Comparison of ENCODE assay signal across 17 cellular contexts in the genomic region with DNA sequence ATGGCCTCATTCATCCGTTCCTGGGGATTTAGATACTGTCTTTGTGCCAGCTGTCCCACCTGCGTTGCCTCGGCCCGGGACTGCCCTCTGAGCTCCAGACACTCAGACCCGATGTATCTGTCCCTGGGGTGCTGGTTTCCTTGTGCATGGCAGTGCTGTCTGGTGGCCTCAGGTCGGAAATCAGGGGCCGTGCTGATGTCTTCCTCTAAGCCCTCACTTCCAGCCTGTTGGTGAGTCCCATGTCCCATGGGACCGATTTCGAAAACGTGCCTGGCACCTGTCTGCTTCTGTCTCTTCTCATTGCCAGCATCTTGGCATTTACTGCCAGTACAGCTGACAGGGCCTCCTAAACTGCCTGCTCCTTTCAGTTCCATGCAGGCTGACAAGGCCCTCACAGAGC. TPM values are rescaled to one million over a fixed set of nuclear protein-coding genes. Genes with fewer than 3 reads are reported as not detected.
A peak's percentile ranks its signal among the peaks of the same experiment; 100 is the strongest.
DNase-seq lines count a peak whose midpoint lies in the region; ATAC-seq and TF ChIP-seq lines count a peak whose summit lies in the region.
"Had no signal": no experiment of that assay in that cellular context is flagged by ENCODE, and none has a peak within 500 bp of the region (broad histone marks: within the 10 kb centered on the region; RNA-seq: fewer than 3 reads in every experiment).

No MANE protein-coding gene starts in this region.

- H3K27ac ChIP-seq in heart left ventricle = no peak overlapping the region
- H3K27ac ChIP-seq in psoas muscle = peak overlapping the region; percentile 63
- H3K27ac ChIP-seq: HL-60, Peyer's patch had no signal

- ATAC-seq in Right ventricle myocardium superior (ENCODE audit: poor library complexity) (no peak), heart left ventricle (no peak), psoas muscle (peak; percentile 54 to 96 (median 92))
- ATAC-seq: GM23338 had no signal

- no peak overlapping the region for H3K4me3 ChIP-seq in heart left ventricle
- no peak overlapping the region for H3K4me3 ChIP-seq in psoas muscle
- H3K4me3 ChIP-seq: GM23338, Peyer's patch had no signal

- H3K9me3 ChIP-seq in heart left ventricle (no peaks in the 10 kb centered on the region), psoas muscle (no peaks in the 10 kb centered on the region)
- H3K9me3 ChIP-seq: Peyer's patch had no signal

- in situ Hi-C loops in GM13976 (cut with MboI; ENCODE audit: low sequenced_read_pairs, unreplicated experiment) = no loop called here

- DNase-seq in Right ventricle myocardium superior (peak; percentile 14), heart left ventricle (no peak), islet precursor cell (peak; percentile 45), psoas muscle (peak in 1 of 2 donors; percentile 80), GM13976 (ENCODE audit: low spot score) (no peak), DMS53 treated with DMSO at 0.1 percent for 48 hours (lab: John Stamatoyannopoulos, UW; ENCODE audit: unreplicated experiment) (no peak), GM19240 (ENCODE audit: insufficient read length, low spot score) (no peak)
- DNase-seq: C1 segment of cervical spinal cord; DMS79 treated with DMSO at 0.1 percent for 48 hours; HCEC 1CT; NCI-H1417 treated with DMSO at 0.1 percent for 48 hours; NCI-H187 treated with DMSO at 0.1 percent for 48 hours; NCI-H446; NK-92 treated with Interleukin-12 subunit alpha and Interleukin-12 subunit beta, amount 100 ng/mL, for 24 hours; Peyer's patch had no signal

- H3K27me3 ChIP-seq in heart left ventricle (no peaks in the 10 kb centered on the region), psoas muscle (ENCODE audit: insufficient read depth in 3 of 3, low read length in 2 of 3) (no peaks in the 10 kb centered on the region)
- H3K27me3 ChIP-seq: Peyer's patch had no signal

- TF ChIP-seq POLR2A in heart left ventricle (IDR thresholded peaks at IDR 0.05) = no peak

- H3K4me1 ChIP-seq in heart left ventricle (no peaks in the 10 kb centered on the region), psoas muscle (peaks cover 6% of the 10 kb centered on the region)
- H3K4me1 ChIP-seq: Peyer's patch had no signal

- intact Hi-C loops in Right ventricle myocardium superior (cut with DNase I) = no loop called here
- intact Hi-C loops in heart left ventricle (cut with DNase I) = no loop called here
- intact Hi-C loops in psoas muscle (cut with DNase I) = no loop called here

- WGBS in heart left ventricle, 4 donors = 89 to 96% (median 92%) methylated on average over 9 to 10 of the region's 10 CpGs
- WGBS in psoas muscle, 3 donors = 26 to 56% (median 44%) methylated on average over 10 of the region's 10 CpGs

- TF ChIP-seq CTCF in heart left ventricle (IDR thresholded peaks at IDR 0.05) (no peak), psoas muscle (IDR thresholded peaks at IDR 0.05) (no peak), GM13976 (IDR thresholded peaks at IDR 0.05; ENCODE audit: borderline replicate concordance, control extremely low read depth, extremely low read depth, insufficient read depth, missing control alignments) (no peak)

- H3K36me3 ChIP-seq in heart left ventricle = peaks cover 0 to 4% (median 0%) of the 10 kb centered on the region in 9 donors
- no peaks in the 10 kb centered on the region for H3K36me3 ChIP-seq in psoas muscle (ENCODE audit: insufficient read depth in 1 of 2, low read depth in 1 of 2)
- H3K36me3 ChIP-seq: Peyer's patch had no signal

RNA-seq across cellular contexts. Expression of a gene that starts 22.1 kb away (rescaled TPM):
- 8.5 TPM for total RNA-seq in Right ventricle myocardium superior
- total RNA-seq in heart left ventricle = 10 to 100 TPM in 4 of 9 donors, 1 to 10 TPM in 5; 5.3 to 15.1 (median 7.6) TPM
- polyA plus RNA-seq in heart left ventricle = 1 to 10 TPM; 4.1 to 9.3 TPM
- 10 to 100 TPM in 1 of 4 donors, 1 to 10 TPM in 3; 6.0 to 11.0 (median 7.5) TPM for total RNA-seq in psoas muscle
- polyA plus RNA-seq in psoas muscle = 10 to 100 TPM in 2 of 3 donors, 1 to 10 TPM in 1; 6.2 to 11.5 (median 10.3) TPM

RNA-seq across cellular contexts. Expression of a gene that starts 44.2 kb away (rescaled TPM):
- 72.9 TPM for total RNA-seq in Right ventricle myocardium superior
- total RNA-seq in heart left ventricle = 10 to 100 TPM; 65.8 to 87.7 (median 74.0) TPM
- 100 to 1,000 TPM in 1 of 2 donors, 10 to 100 TPM in 1; 34.7 to 108 TPM for polyA plus RNA-seq in heart left ventricle
- 100 to 1,000 TPM in 3 of 4 donors, 10 to 100 TPM in 1; 99.8 to 154 (median 131) TPM for total RNA-seq in psoas muscle
- polyA plus RNA-seq in psoas muscle = 100 to 1,000 TPM; 111 to 164 (median 140) TPM

Comparison
In these comparisons a context has a peak if more than half of its experiments do, and no peak if none do; other contexts are left out.
1. DNase-seq: peak in Right ventricle myocardium superior (single experiment) and islet precursor cell (single experiment); none in heart left ventricle (0 of 5), GM13976 (single experiment), DMS53 treated with DMSO at 0.1 percent for 48 hours (single experiment) and GM19240 (single experiment).
2. ATAC-seq: peak in psoas muscle (4 of 4); none in Right ventricle myocardium superior (single experiment) and heart left ventricle (0 of 4).